In genomic region chr10:115826391-115826790, GRCh38 we compare ENCODE assay signal across 19 cellular contexts.
"Had no signal": no experiment of that assay in that cellular context is flagged by ENCODE, and none has a peak within 500 bp of the region (broad histone marks: within the 10 kb centered on the region; RNA-seq: fewer than 3 reads in every experiment).

No MANE protein-coding gene starts in this region.

- H3K4me3 Mint-ChIP-seq: endodermal cell; natural killer cell; neural progenitor cell; stimulated activated effector memory CD8-positive, alpha-beta T cell treated with anti-CD3 and anti-CD28 coated beads, Interleukin-12 subunit alpha, Interleukin-12 subunit beta, amount 100 ng/mL, for 72 hours had no signal

- H3K4me1 Mint-ChIP-seq: natural killer cell; neural progenitor cell; stimulated activated effector memory CD8-positive, alpha-beta T cell treated with anti-CD3 and anti-CD28 coated beads, Interleukin-12 subunit alpha, Interleukin-12 subunit beta, amount 100 ng/mL, for 72 hours had no signal

- H3K36me3 Mint-ChIP-seq: stimulated activated effector memory CD8-positive, alpha-beta T cell treated with anti-CD3 and anti-CD28 coated beads, Interleukin-12 subunit alpha, Interleukin-12 subunit beta, amount 100 ng/mL, for 72 hours had no signal

- DNase-seq: effector CD4-positive, alpha-beta T cell; endodermal cell; erythroblast; foreskin keratinocyte; head of caudate nucleus; natural killer cell; nucleus accumbens; ovary; stimulated activated CD4-positive, alpha-beta T cell treated with anti-CD3 and anti-CD28 coated beads, Interleukin-2, amount 100 ng/mL, for 48 hours; stimulated activated naive CD8-positive, alpha-beta T cell treated with anti-CD3 and anti-CD28 coated beads, Interleukin-15, Interleukin-2, amounts not matched to agents 100 U/mL and 50 U/mL, for 24 hours; thyroid gland; upper lobe of left lung; uterus had no signal

- H3K27ac Mint-ChIP-seq: endodermal cell; natural killer cell; neural progenitor cell; stimulated activated effector memory CD8-positive, alpha-beta T cell treated with anti-CD3 and anti-CD28 coated beads, Interleukin-12 subunit alpha, Interleukin-12 subunit beta, amount 100 ng/mL, for 72 hours had no signal

- H3K4me3 ChIP-seq: coronary artery, hepatocyte, neural progenitor cell, ovary, smooth muscle cell, suprapubic skin, thyroid gland, upper lobe of left lung, uterus had no signal

- ATAC-seq: foreskin keratinocyte; natural killer cell; stimulated activated effector memory CD8-positive, alpha-beta T cell treated with anti-CD3 and anti-CD28 coated beads, Interleukin-12 subunit alpha, Interleukin-12 subunit beta, amount 100 ng/mL, for 72 hours; stimulated activated naive CD8-positive, alpha-beta T cell treated with anti-CD3 and anti-CD28 coated beads, Interleukin-15, Interleukin-2, amounts not matched to agents 100 U/mL and 50 U/mL, for 24 hours had no signal
